Comparison of ENCODE assay signal across 18 cellular contexts in the genomic region with DNA sequence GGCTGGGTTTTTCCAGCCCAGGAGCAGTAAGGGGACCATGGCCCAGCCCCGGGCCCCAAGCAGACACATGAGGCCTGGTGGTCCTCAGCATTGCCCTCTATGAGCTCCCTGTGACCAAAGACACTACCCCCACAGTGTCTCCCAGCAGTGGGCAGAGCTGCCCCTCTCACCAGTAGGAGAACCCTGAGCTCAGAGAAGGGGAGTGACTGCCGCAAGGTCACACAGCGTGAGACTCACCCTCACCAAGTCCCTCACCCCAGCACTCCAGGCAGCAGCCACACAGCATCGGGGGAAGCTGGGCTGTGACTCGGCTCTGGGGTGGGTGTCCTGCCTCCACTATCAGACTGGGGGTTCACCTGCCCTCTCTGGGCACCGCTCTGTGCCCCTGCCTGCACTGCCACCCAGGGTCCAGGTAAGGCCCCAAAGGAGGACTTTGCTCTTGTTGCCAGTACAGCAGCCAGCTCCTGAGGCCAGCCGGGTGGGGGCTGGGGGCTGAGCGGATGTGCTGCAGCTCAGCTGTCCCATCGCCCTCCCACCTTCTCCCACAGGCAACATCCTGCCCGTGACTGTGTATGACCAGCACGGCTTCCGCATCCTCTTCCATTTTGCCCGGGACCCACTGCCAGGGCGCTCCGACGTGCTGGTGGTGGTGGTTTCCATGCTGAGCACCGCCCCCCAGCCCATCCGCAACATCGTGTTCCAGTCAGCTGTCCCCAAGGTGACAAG. TPM values are rescaled to one million over a fixed set of nuclear protein-coding genes. Genes with fewer than 3 reads are reported as not detected.
DNase-seq lines count a peak whose midpoint lies in the region; ATAC-seq and TF ChIP-seq lines count a peak whose summit lies in the region.
"Had no signal": no experiment of that assay in that cellular context is flagged by ENCODE, and none has a peak within 500 bp of the region (broad histone marks: within the 10 kb centered on the region; RNA-seq: fewer than 3 reads in every experiment).

No MANE protein-coding gene starts in this region.

- peaks cover 6% of the 10 kb centered on the region for H3K36me3 Mint-ChIP-seq in activated CD4-positive, alpha-beta T cell treated with anti-CD3 and anti-CD28 coated beads, Interleukin-2, amount 10 ng/mL, durations not matched to agents 24 days and 14 days (ENCODE audit: low read depth)
- H3K36me3 Mint-ChIP-seq in effector memory CD8-positive, alpha-beta T cell (ENCODE audit: insufficient read depth): peaks cover 11% of the 10 kb centered on the region

- no peak overlapping the region for H3K4me3 ChIP-seq in skin epidermis
- H3K4me3 ChIP-seq: A549, GM12878, lung, psoas muscle had no signal

- no peaks in the 10 kb centered on the region for H3K27me3 Mint-ChIP-seq in activated CD4-positive, alpha-beta T cell treated with anti-CD3 and anti-CD28 coated beads, Interleukin-2, amount 10 ng/mL, durations not matched to agents 24 days and 14 days
- no peaks in the 10 kb centered on the region for H3K27me3 Mint-ChIP-seq in effector memory CD8-positive, alpha-beta T cell

- intact Hi-C loops in activated CD4-positive, alpha-beta T cell treated with anti-CD3 and anti-CD28 coated beads, Interleukin-2, amount 10 ng/mL, durations not matched to agents 24 days and 14 days (cut with micrococcal nuclease): no loop called here

- peak; percentile 61 for DNase-seq in activated CD4-positive, alpha-beta T cell treated with anti-CD3 and anti-CD28 coated beads, Interleukin-2, amount 10 ng/mL, durations not matched to agents 24 days and 14 days
- no peak for DNase-seq in activated CD4-positive, alpha-beta T cell treated with anti-CD3 and anti-CD28 coated beads, Interleukin-2, amount 50 U/mL, for 48 hours
- DNase-seq in RWPE1 (ENCODE audit: low spot score): no peak
- peak; percentile 38 to 54 (median 42) for DNase-seq in effector memory CD8-positive, alpha-beta T cell
- DNase-seq in NCI-H2196 treated with DMSO at 0.1 percent for 48 hours (lab: John Stamatoyannopoulos, UW; ENCODE audit: unreplicated experiment): no peak
- DNase-seq in NCI-H748 treated with DMSO at 0.1 percent for 48 hours (lab: John Stamatoyannopoulos, UW): no peak
- DNase-seq: activated CD4-positive, CD25-positive, alpha-beta regulatory T cell; amniotic stem cell; glutamatergic neuron; HCEC 1CT; NCI-H146; psoas muscle had no signal

- peak overlapping the region; percentile 79 for H3K27ac Mint-ChIP-seq in activated CD4-positive, alpha-beta T cell treated with anti-CD3 and anti-CD28 coated beads, Interleukin-2, amount 10 ng/mL, durations not matched to agents 24 days and 14 days
- H3K27ac Mint-ChIP-seq in effector memory CD8-positive, alpha-beta T cell: peak overlapping the region; percentile 96

- TF ChIP-seq CTCF in RWPE1 (conservative IDR thresholded peaks at IDR 0.05; ENCODE audit: low read depth): no peak

- H3K27ac ChIP-seq in RWPE1 (peak overlapping the region; percentile 66; the same call in 1 of the 2 replicates), skin epidermis (peak overlapping the region in 16 of 21 experiments; percentile 8 to 100 (median 78))
- H3K27ac ChIP-seq: A549, psoas muscle had no signal

- CTCF ChIA-PET in RWPE1 (lab: Yijun Ruan, JAX): interaction anchor here (1.7 kb wide), 1 partner anchor 12 kb away, joined by 6 read pairs; no protein-coding TSS in a partner anchor

- no peaks in the 10 kb centered on the region for H3K9me3 Mint-ChIP-seq in activated CD4-positive, alpha-beta T cell treated with anti-CD3 and anti-CD28 coated beads, Interleukin-2, amount 10 ng/mL, durations not matched to agents 24 days and 14 days
- H3K9me3 Mint-ChIP-seq in effector memory CD8-positive, alpha-beta T cell: no peaks in the 10 kb centered on the region

- ATAC-seq in effector memory CD8-positive, alpha-beta T cell (replicated peaks): peak; percentile 19
- no peak for ATAC-seq in HG03442 (IDR thresholded peaks at IDR 0.05; ENCODE audit: unreplicated experiment)
- ATAC-seq: A549, GM12878, psoas muscle had no signal

- no peak overlapping the region for H3K4me3 Mint-ChIP-seq in activated CD4-positive, alpha-beta T cell treated with anti-CD3 and anti-CD28 coated beads, Interleukin-2, amount 10 ng/mL, durations not matched to agents 24 days and 14 days
- H3K4me3 Mint-ChIP-seq in effector memory CD8-positive, alpha-beta T cell: peak overlapping the region; percentile 87 to 99

- POLR2A ChIA-PET in RWPE1 (lab: Yijun Ruan, JAX; ENCODE audit: low non-redundant PET): no interaction called here

- peaks cover 50% of the 10 kb centered on the region for H3K4me1 Mint-ChIP-seq in activated CD4-positive, alpha-beta T cell treated with anti-CD3 and anti-CD28 coated beads, Interleukin-2, amount 10 ng/mL, durations not matched to agents 24 days and 14 days
- H3K4me1 Mint-ChIP-seq in effector memory CD8-positive, alpha-beta T cell (ENCODE audit: low read depth in 2 of 2): peaks cover 64 to 65% of the 10 kb centered on the region in 2 donors

RNA-seq across cellular contexts. Expression of a gene that starts 7.9 kb away (rescaled TPM):
- total RNA-seq in activated CD4-positive, alpha-beta T cell treated with anti-CD3 and anti-CD28 coated beads, Interleukin-2, amount 10 ng/mL, durations not matched to agents 24 days and 14 days: 110 and 115 TPM in 2 replicates

RNA-seq across cellular contexts. Expression of a gene that starts 23.0 kb away (rescaled TPM):
- total RNA-seq in activated CD4-positive, alpha-beta T cell treated with anti-CD3 and anti-CD28 coated beads, Interleukin-2, amount 10 ng/mL, durations not matched to agents 24 days and 14 days: 75.8 and 77.2 TPM in 2 replicates

RNA-seq across cellular contexts. Expression of a gene that starts 26.9 kb away (rescaled TPM):
- 49.3 and 51.2 TPM in 2 replicates for total RNA-seq in activated CD4-positive, alpha-beta T cell treated with anti-CD3 and anti-CD28 coated beads, Interleukin-2, amount 10 ng/mL, durations not matched to agents 24 days and 14 days

RNA-seq across cellular contexts. Expression of a gene that starts 43.8 kb away (rescaled TPM):
- total RNA-seq in activated CD4-positive, alpha-beta T cell treated with anti-CD3 and anti-CD28 coated beads, Interleukin-2, amount 10 ng/mL, durations not matched to agents 24 days and 14 days: 361 and 362 TPM in 2 replicates

RNA-seq across cellular contexts. Expression of a gene that starts 51.7 kb away (rescaled TPM):
- not detected in 2 replicates for total RNA-seq in activated CD4-positive, alpha-beta T cell treated with anti-CD3 and anti-CD28 coated beads, Interleukin-2, amount 10 ng/mL, durations not matched to agents 24 days and 14 days
- total RNA-seq: psoas muscle, SK-MEL-5 had no signal

Comparison
In these comparisons a context has a peak if more than half of its experiments do, and no peak if none do; other contexts are left out.
1. DNase-seq: peak in activated CD4-positive, alpha-beta T cell treated with anti-CD3 and anti-CD28 coated beads, Interleukin-2, amount 10 ng/mL, durations not matched to agents 24 days and 14 days (single experiment) and effector memory CD8-positive, alpha-beta T cell (3 of 3); none in activated CD4-positive, alpha-beta T cell treated with anti-CD3 and anti-CD28 coated beads, Interleukin-2, amount 50 U/mL, for 48 hours (0 of 2), RWPE1 (single experiment), NCI-H2196 treated with DMSO at 0.1 percent for 48 hours (single experiment) and NCI-H748 treated with DMSO at 0.1 percent for 48 hours (single experiment).